11 cellular contexts compared by ENCODE assay signal in the genomic region with DNA sequence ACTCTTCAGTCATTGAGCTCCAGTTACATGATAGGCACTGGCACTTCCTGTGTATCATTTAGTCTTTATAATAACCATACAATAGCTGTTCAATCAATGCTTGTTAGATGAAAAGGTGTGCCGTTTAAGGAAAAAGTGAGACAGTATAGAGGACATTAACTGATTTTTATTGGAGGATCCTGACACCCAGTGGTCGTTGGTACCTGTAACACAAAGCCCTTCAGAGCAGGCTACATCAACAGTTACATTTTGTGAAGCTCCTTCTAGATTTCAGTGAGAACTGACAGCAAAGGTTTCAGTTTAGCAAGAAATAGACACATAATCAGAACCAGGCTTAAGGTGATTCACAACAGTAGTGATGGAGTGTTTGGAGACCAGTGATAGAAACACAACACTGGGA. TPM values are rescaled to one million over a fixed set of nuclear protein-coding genes. Genes with fewer than 3 reads are reported as not detected.
DNase-seq lines count a peak whose midpoint lies in the region; ATAC-seq, FAIRE-seq and TF ChIP-seq lines count a peak whose summit lies in the region.
"Had no signal": no experiment of that assay in that cellular context is flagged by ENCODE, and none has a peak within 500 bp of the region (broad histone marks: within the 10 kb centered on the region; RNA-seq: fewer than 3 reads in every experiment).

No MANE protein-coding gene starts in this region.

- 20 to 21% methylated on average over 2 of the region's 2 CpGs for WGBS in pancreas, 2 donors

- ATAC-seq in GM21825 (IDR thresholded peaks at IDR 0.05; ENCODE audit: unreplicated experiment) (peak; percentile 67), pancreas (no peak)

- H3K27ac ChIP-seq in RWPE1 (no peak overlapping the region), pancreas (no peak overlapping the region)

- H3K4me1 ChIP-seq in pancreas, result no peaks in the 10 kb centered on the region

- intact Hi-C loops in pancreas (cut with DNase I), result no loop called here

- no peaks in the 10 kb centered on the region for H3K9me3 ChIP-seq in pancreas

- FAIRE-seq in pancreas (lab: Jason Lieb, UNC), result no peak
- FAIRE-seq: TTC549 had no signal

- DNase-seq in EH (ENCODE audit: low read depth) (peak; percentile 41), RWPE1 (ENCODE audit: low spot score) (peak; percentile 15), glomerular visceral epithelial cell (ENCODE audit: extremely low spot score) (peak; percentile 11), pancreas (no peak), SHP77 (lab: John Stamatoyannopoulos, UW) (no peak), SIG-M5 (lab: John Stamatoyannopoulos, UW) (no peak), dedifferentiated amniotic fluid mesenchymal stem cell (ENCODE audit: extremely low spot score) (no peak)
- DNase-seq: cortex of kidney, naive B cell had no signal

- H3K36me3 ChIP-seq in pancreas, result no peaks in the 10 kb centered on the region

- POLR2A ChIA-PET in RWPE1 (lab: Yijun Ruan, JAX; ENCODE audit: low non-redundant PET), result no interaction called here

- H3K27me3 ChIP-seq in pancreas, result no peaks in the 10 kb centered on the region

- no peak; the same call in 1 of the 2 replicates for TF ChIP-seq CTCF in RWPE1 (conservative IDR thresholded peaks at IDR 0.05; ENCODE audit: low read depth)
- TF ChIP-seq CTCF in pancreas (IDR thresholded peaks at IDR 0.05), result no peak

- CTCF ChIA-PET in RWPE1 (lab: Yijun Ruan, JAX), result interaction anchor here (0.6 to 1.9 kb wide), 4 partner anchors 46 to 824 kb away, joined by 3 to 8 read pairs (median 4); no protein-coding TSS in a partner anchor

- no peak overlapping the region for H3K4me3 ChIP-seq in pancreas

RNA-seq across cellular contexts. Expression of a gene that starts 44.2 kb away (rescaled TPM):
- under 1 TPM in 5 of 6 donors, not detected in 1; 0.09 to 0.43 (median 0.28) TPM for total RNA-seq in pancreas
- under 1 TPM; 0.76 to 0.77 TPM for polyA plus RNA-seq in pancreas

Comparison
In these comparisons a context has a peak if more than half of its experiments do, and no peak if none do; other contexts are left out.
1. DNase-seq: peak in EH (single experiment), RWPE1 (single experiment) and glomerular visceral epithelial cell (single experiment); none in pancreas (0 of 6), SHP77 (0 of 2), SIG-M5 (single experiment) and dedifferentiated amniotic fluid mesenchymal stem cell (single experiment).